ENCODE assay signal across 24 cellular contexts in genomic region chr3:9032236-9032777, GRCh38.
"Had no signal": no experiment of that assay in that cellular context is flagged by ENCODE, and none has a peak within 500 bp of the region (broad histone marks: within the 10 kb centered on the region; RNA-seq: fewer than 3 reads in every experiment).

No MANE protein-coding gene starts in this region.

- H3K27me3 ChIP-seq: esophagus muscularis mucosa, gastrocnemius medialis, spleen, stomach, transverse colon had no signal

- H3K9me3 ChIP-seq: esophagus muscularis mucosa, gastrocnemius medialis, prostate gland, spleen, stomach, thoracic aorta, transverse colon had no signal

- H3K36me3 Mint-ChIP-seq: naive B cell; stimulated activated memory B cell treated with anti-CD40 and anti-IgM and Interleukin-4, amounts not matched to agents 10 μg/mL and 1 μg/mL and 100 μg/mL, for 72 hours had no signal

- H2AFZ ChIP-seq: parathyroid adenoma had no signal

- DNase-seq: effector memory CD4-positive, alpha-beta T cell; gastrocnemius medialis; glutamatergic neuron; islet precursor cell; left cardiac atrium; left ventricle myocardium superior; mesenchymal stem cell; naive B cell; spleen; stimulated activated CD4-positive, alpha-beta T cell treated with anti-CD3 and anti-CD28 coated beads, Interleukin-15, amount 100 ng/mL, for 24 hours; stimulated activated CD4-positive, alpha-beta T cell treated with anti-CD3 and anti-CD28 coated beads, Interleukin-1b, Interleukin-23, amount 100 ng/mL, for 48 hours; stimulated activated CD4-positive, alpha-beta T cell treated with anti-CD3 and anti-CD28 coated beads, Interleukin-4, amount 100 ng/mL, for 24 hours; stomach; substantia nigra; transverse colon had no signal

- H3K4me3 ChIP-seq: esophagus muscularis mucosa, gastrocnemius medialis, lung, prostate gland, spleen, stomach, thoracic aorta, transverse colon had no signal

- H3K27ac Mint-ChIP-seq: stimulated activated memory B cell treated with anti-CD40 and anti-IgM and Interleukin-4, amounts not matched to agents 10 μg/mL and 1 μg/mL and 100 μg/mL, for 72 hours had no signal

- H3K79me2 ChIP-seq: parathyroid adenoma had no signal

- H3K36me3 ChIP-seq: esophagus muscularis mucosa, gastrocnemius medialis, prostate gland, spleen, stomach, thoracic aorta, transverse colon had no signal

- ATAC-seq: gastrocnemius medialis; left cardiac atrium; left ventricle myocardium superior; sciatic nerve; stimulated activated memory B cell treated with anti-CD40 and anti-IgM and Interleukin-4, amounts not matched to agents 10 μg/mL and 1 μg/mL and 100 μg/mL, for 72 hours had no signal

- H3K9me3 Mint-ChIP-seq: naive B cell; nephron; stimulated activated memory B cell treated with anti-CD40 and anti-IgM and Interleukin-4, amounts not matched to agents 10 μg/mL and 1 μg/mL and 100 μg/mL, for 72 hours had no signal

- H3K4me3 Mint-ChIP-seq: naive B cell; nephron; stimulated activated memory B cell treated with anti-CD40 and anti-IgM and Interleukin-4, amounts not matched to agents 10 μg/mL and 1 μg/mL and 100 μg/mL, for 72 hours had no signal

- H3K27ac ChIP-seq: epithelial cell of prostate, esophagus muscularis mucosa, gastrocnemius medialis, parathyroid adenoma, prostate gland, spleen, stomach, thoracic aorta, transverse colon had no signal

- H3K9ac ChIP-seq: parathyroid adenoma had no signal
